Comparison of ENCODE assay signal across 21 cellular contexts in the genomic region with DNA sequence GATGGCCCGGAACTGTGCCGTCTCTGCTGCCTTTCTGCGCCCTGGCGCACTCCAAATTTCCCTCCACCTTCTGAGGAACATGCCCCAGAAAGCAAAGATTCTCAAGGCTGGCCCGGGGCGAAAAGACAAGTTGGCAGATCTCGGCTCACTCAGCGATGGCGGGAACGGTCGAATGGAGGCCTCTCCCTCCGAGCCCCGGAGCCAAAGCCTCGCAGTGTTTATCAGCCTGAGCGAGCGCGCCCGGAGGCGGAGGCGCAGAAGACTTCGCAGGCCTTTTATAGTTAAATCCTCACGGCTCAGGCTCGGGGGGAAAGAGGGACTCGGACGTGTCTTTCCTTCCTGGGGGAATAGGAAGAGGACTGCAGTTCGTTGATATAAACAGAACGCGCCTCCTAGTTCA. TPM values are rescaled to one million over a fixed set of nuclear protein-coding genes. Genes with fewer than 3 reads are reported as not detected.
DNase-seq lines count a peak whose midpoint lies in the region; ATAC-seq and TF ChIP-seq lines count a peak whose summit lies in the region.
"Had no signal": no experiment of that assay in that cellular context is flagged by ENCODE, and none has a peak within 500 bp of the region (broad histone marks: within the 10 kb centered on the region; RNA-seq: fewer than 3 reads in every experiment).

No MANE protein-coding gene starts in this region.

- H3K4me1 Mint-ChIP-seq in glutamatergic neuron (ENCODE audit: low read depth, unreplicated experiment) (peaks cover 11% of the 10 kb centered on the region), mesothelial cell of epicardium (peaks cover 46% of the 10 kb centered on the region)
- H3K4me1 Mint-ChIP-seq: activated CD4-positive, alpha-beta memory T cell treated with anti-CD3 and anti-CD28 coated beads, Interleukin-2, amount 10 ng/mL, durations not matched to agents 7 days and 5 days; activated naive CD8-positive, alpha-beta T cell treated with anti-CD3 and anti-CD28 coated beads, Interleukin-2, amount 10 ng/mL, durations not matched to agents 7 days and 5 days had no signal

- H3K4me1 ChIP-seq in HUES48 (ENCODE audit: control insufficient read depth, insufficient read depth, low read length), result peaks cover 41% of the 10 kb centered on the region
- H3K4me1 ChIP-seq: gastrocnemius medialis had no signal

- no peak for ATAC-seq in GM18519 (IDR thresholded peaks at IDR 0.05; ENCODE audit: low FRiP score, unreplicated experiment)
- no peak for ATAC-seq in HG03354 (IDR thresholded peaks at IDR 0.05; ENCODE audit: poor library complexity, severe bottlenecking, unreplicated experiment)
- ATAC-seq: activated T-cell treated with anti-CD3 and anti-CD28 coated beads, Interleukin-2, amount 50 U/mL, for 72 hours; gastrocnemius medialis had no signal

- H3K9me3 ChIP-seq in AG04450 (ENCODE audit: control insufficient read depth, insufficient read depth, low read length) (no peaks in the 10 kb centered on the region; the same call in 1 of the 2 replicates), HUES48 (ENCODE audit: control insufficient read depth, insufficient read depth, low read length) (no peaks in the 10 kb centered on the region)
- H3K9me3 ChIP-seq: gastrocnemius medialis had no signal

- H3K9me3 Mint-ChIP-seq in glutamatergic neuron (ENCODE audit: unreplicated experiment) (peaks cover 18% of the 10 kb centered on the region), mesothelial cell of epicardium (no peaks in the 10 kb centered on the region)
- H3K9me3 Mint-ChIP-seq: activated CD4-positive, alpha-beta memory T cell treated with anti-CD3 and anti-CD28 coated beads, Interleukin-2, amount 10 ng/mL, durations not matched to agents 7 days and 5 days; activated naive CD8-positive, alpha-beta T cell treated with anti-CD3 and anti-CD28 coated beads, Interleukin-2, amount 10 ng/mL, durations not matched to agents 7 days and 5 days; activated T-cell treated with anti-CD3 and anti-CD28 coated beads, Interleukin-2, amount 50 U/mL, for 72 hours; CD4-positive, alpha-beta T cell had no signal

- no peaks in the 10 kb centered on the region for H3K36me3 ChIP-seq in HUES48 (ENCODE audit: control insufficient read depth, insufficient read depth, low read length)
- H3K36me3 ChIP-seq: gastrocnemius medialis had no signal

- TF ChIP-seq CTCF in AG04450 (IDR thresholded peaks at IDR 0.05; ENCODE audit: low read depth, low read length) (no peak), glutamatergic neuron (IDR thresholded peaks at IDR 0.05; ENCODE audit: partially characterized antibody, unreplicated experiment) (no peak), mesothelial cell of epicardium (IDR thresholded peaks at IDR 0.05; ENCODE audit: unreplicated experiment) (no peak)

- H3K27ac Mint-ChIP-seq in glutamatergic neuron (ENCODE audit: unreplicated experiment) (no peak overlapping the region), mesothelial cell of epicardium (peak overlapping the region; percentile 82)
- H3K27ac Mint-ChIP-seq: activated CD4-positive, alpha-beta memory T cell treated with anti-CD3 and anti-CD28 coated beads, Interleukin-2, amount 10 ng/mL, durations not matched to agents 7 days and 5 days; activated naive CD8-positive, alpha-beta T cell treated with anti-CD3 and anti-CD28 coated beads, Interleukin-2, amount 10 ng/mL, durations not matched to agents 7 days and 5 days; activated T-cell treated with anti-CD3 and anti-CD28 coated beads, Interleukin-2, amount 50 U/mL, for 72 hours; CD4-positive, alpha-beta T cell had no signal

- DNase-seq in AG04450 (ENCODE audit: low read depth, low spot score) (no peak), glutamatergic neuron (peak; percentile 46), mesothelial cell of epicardium (ENCODE audit: low spot score in 2 of 2, unreplicated experiment in 2 of 2) (no peak), OCI-M2 (lab: John Stamatoyannopoulos, UW; ENCODE audit: unreplicated experiment) (no peak), NCI-H524 treated with DMSO at 0.1 percent for 48 hours (lab: John Stamatoyannopoulos, UW) (no peak)
- DNase-seq: activated CD4-positive, alpha-beta memory T cell treated with anti-CD3 and anti-CD28 coated beads, Interleukin-2, amount 10 ng/mL, durations not matched to agents 7 days and 5 days; activated naive CD8-positive, alpha-beta T cell treated with anti-CD3 and anti-CD28 coated beads, Interleukin-2, amount 10 ng/mL, durations not matched to agents 7 days and 5 days; activated T-cell treated with anti-CD3 and anti-CD28 coated beads, Interleukin-2, amount 50 U/mL, for 72 hours; CD4-positive, alpha-beta T cell; central memory CD4-positive, alpha-beta T cell; DMS79 treated with DMSO at 0.1 percent for 48 hours; gastrocnemius medialis; NCI-H1417 treated with DMSO at 0.1 percent for 48 hours; NCI-H345; NK-92 treated with Interleukin-12 subunit alpha and Interleukin-12 subunit beta, amount 100 ng/mL, for 24 hours; T-helper 1 cell had no signal

- H3K27me3 Mint-ChIP-seq in glutamatergic neuron (ENCODE audit: unreplicated experiment) (peaks cover 67% of the 10 kb centered on the region), mesothelial cell of epicardium (ENCODE audit: low read depth) (peaks cover 98% of the 10 kb centered on the region)

- POLR2A ChIA-PET in AG04450 (lab: Yijun Ruan, JAX), result interaction anchor here (0.5 to 0.9 kb wide), 2 partner anchors 9 to 1509 kb away, joined by 3 to 4 read pairs; no protein-coding TSS in a partner anchor

- no peak overlapping the region for H3K9ac ChIP-seq in HUES48 (ENCODE audit: low read depth, low read length)

- H3K4me3 ChIP-seq in AG04450 (ENCODE audit: low read depth, low read length) (peak overlapping the region; percentile 83), HUES48 (ENCODE audit: low read depth, low read length) (peak overlapping the region; percentile 29; the same call in 1 of the 2 replicates)
- H3K4me3 ChIP-seq: gastrocnemius medialis, skin epidermis had no signal

- H3K27ac ChIP-seq in AG04450 (ENCODE audit: low read depth, low read length) (peak overlapping the region; percentile 95), HUES48 (ENCODE audit: low read depth, low read length) (no peak overlapping the region)
- H3K27ac ChIP-seq: gastrocnemius medialis had no signal

- CTCF ChIA-PET in AG04450 (lab: Charles Lee), result no interaction called here

- H3K36me3 Mint-ChIP-seq in glutamatergic neuron (ENCODE audit: unreplicated experiment) (no peaks in the 10 kb centered on the region), mesothelial cell of epicardium (no peaks in the 10 kb centered on the region)
- H3K36me3 Mint-ChIP-seq: activated naive CD8-positive, alpha-beta T cell treated with anti-CD3 and anti-CD28 coated beads, Interleukin-2, amount 10 ng/mL, durations not matched to agents 7 days and 5 days had no signal

- H3K4me3 Mint-ChIP-seq in glutamatergic neuron (ENCODE audit: unreplicated experiment) (peak overlapping the region; percentile 30), mesothelial cell of epicardium (peak overlapping the region; percentile 41)
- H3K4me3 Mint-ChIP-seq: activated CD4-positive, alpha-beta memory T cell treated with anti-CD3 and anti-CD28 coated beads, Interleukin-2, amount 10 ng/mL, durations not matched to agents 7 days and 5 days; activated naive CD8-positive, alpha-beta T cell treated with anti-CD3 and anti-CD28 coated beads, Interleukin-2, amount 10 ng/mL, durations not matched to agents 7 days and 5 days; activated T-cell treated with anti-CD3 and anti-CD28 coated beads, Interleukin-2, amount 50 U/mL, for 72 hours; CD4-positive, alpha-beta T cell had no signal

- H3K27me3 ChIP-seq in AG04450 (ENCODE audit: control insufficient read depth, insufficient read depth, low read length), result no peaks in the 10 kb centered on the region
- H3K27me3 ChIP-seq in HUES48 (ENCODE audit: control insufficient read depth, insufficient read depth, low read length), result peaks cover 100% of the 10 kb centered on the region

RNA-seq across cellular contexts. Expression of gene TBX5, which starts 5.5 kb away (rescaled TPM):
- polyA plus RNA-seq in AG04450 (2011; rRNA removed), result 14.2 and 16.8 TPM in 2 replicates
- polyA minus RNA-seq in AG04450 (2011; rRNA and poly(A)+ RNA removed), result 26.3 and 27.1 TPM in 2 replicates
- total RNA-seq in glutamatergic neuron (ENCODE audit: unreplicated experiment) (not detected), mesothelial cell of epicardium (8.4 to 9.7 TPM (median 9.3 TPM) in 3 replicates)
- total RNA-seq: activated CD4-positive, alpha-beta memory T cell treated with anti-CD3 and anti-CD28 coated beads, Interleukin-2, amount 10 ng/mL, durations not matched to agents 7 days and 5 days; activated naive CD8-positive, alpha-beta T cell treated with anti-CD3 and anti-CD28 coated beads, Interleukin-2, amount 10 ng/mL, durations not matched to agents 7 days and 5 days; activated T-cell treated with anti-CD3 and anti-CD28 coated beads, Interleukin-2, amount 50 U/mL, for 72 hours; CD4-positive, alpha-beta T cell; gastrocnemius medialis; LHCN-M2 had no signal
